8 cellular contexts compared by ENCODE assay signal in genomic region chr4:177441803-177442622, GRCh38. TPM values are rescaled to one million over a fixed set of nuclear protein-coding genes. Genes with fewer than 3 reads are reported as not detected.
DNase-seq lines count a peak whose midpoint lies in the region; ATAC-seq and TF ChIP-seq lines count a peak whose summit lies in the region.

AGA (minus strand) TSS chr4:177442437; CDS start chr4:177442375, 62 bp downstream.

- no peaks in the 10 kb centered on the region for H3K9me3 ChIP-seq in ES-I3 (ENCODE audit: control insufficient read depth, insufficient read depth, low read length)
- no peaks in the 10 kb centered on the region for H3K9me3 ChIP-seq in SJCRH30 (replicated peaks)
- H3K9me3 ChIP-seq in neuron (ENCODE audit: low read length): no peaks in the 10 kb centered on the region
- no peaks in the 10 kb centered on the region for H3K9me3 ChIP-seq in subcutaneous abdominal adipose tissue (ENCODE audit: control insufficient read depth in 5 of 5, low read length in 5 of 5)

- H3K9ac ChIP-seq in ES-I3 (ENCODE audit: low read depth, low read length) (peak within 1 kb of the TSS; percentile 87), subcutaneous abdominal adipose tissue (ENCODE audit: low read length in 5 of 5) (peak within 1 kb of the TSS; percentile 74 to 91 (median 89))

- DNase-seq in H7: peak; percentile 92
- peak; percentile 93 for DNase-seq in M059J (ENCODE audit: low read depth)
- DNase-seq in SJCRH30: peak; percentile 88
- DNase-seq in activated naive CD4-positive, alpha-beta T cell (lab: John Stamatoyannopoulos, UW): peak; percentile 83 to 92 (median 87)
- peak; percentile 82 to 92 for DNase-seq in foreskin keratinocyte

- H3K4me3 ChIP-seq in H7 (ENCODE audit: insufficient read depth, low read depth, low read length) (peak within 1 kb of the TSS; percentile 82), SJCRH30 (peak within 1 kb of the TSS; percentile 69), neuron (ENCODE audit: low read length) (peak within 1 kb of the TSS; percentile 89), subcutaneous abdominal adipose tissue (ENCODE audit: low read depth in 1 of 5, low read length in 5 of 5) (peak within 1 kb of the TSS; percentile 79 to 96 (median 95))

- H3K27me3 ChIP-seq in H7 (ENCODE audit: control insufficient read depth, insufficient read depth, low read length) (no peaks in the 10 kb centered on the region), SJCRH30 (no peaks in the 10 kb centered on the region), foreskin keratinocyte (no peaks in the 10 kb centered on the region), neuron (ENCODE audit: insufficient read depth, low read length) (no peaks in the 10 kb centered on the region), subcutaneous abdominal adipose tissue (ENCODE audit: control insufficient read depth in 5 of 5, insufficient read depth in 4 of 5, low read length in 5 of 5) (no peaks in the 10 kb centered on the region)

- peak; percentile 97 for ATAC-seq in foreskin keratinocyte

- peaks cover 4% of the 10 kb centered on the region; the same call in 1 of the 2 replicates for H3K4me1 ChIP-seq in ES-I3 (ENCODE audit: insufficient read depth, low read length)
- H3K4me1 ChIP-seq in SJCRH30: no peaks in the 10 kb centered on the region; the same call in 1 of the 2 replicates
- H3K4me1 ChIP-seq in foreskin keratinocyte: no peaks in the 10 kb centered on the region
- H3K4me1 ChIP-seq in neuron (ENCODE audit: insufficient read depth, low read length): peaks cover 11% of the 10 kb centered on the region
- H3K4me1 ChIP-seq in subcutaneous abdominal adipose tissue (ENCODE audit: control insufficient read depth in 5 of 5, insufficient read depth in 5 of 5, low read length in 5 of 5): peaks cover 0 to 18% (median 16%) of the 10 kb centered on the region in 5 donors

- peak within 1 kb of the TSS; percentile 84 for H2AFZ ChIP-seq in neuron (ENCODE audit: low read depth, low read length)

- no peaks in the 10 kb centered on the region for H3K36me3 ChIP-seq in ES-I3 (ENCODE audit: insufficient read depth, low read length)
- H3K36me3 ChIP-seq in H7 (replicated peaks; ENCODE audit: control insufficient read depth, insufficient read depth, low read length): no peaks in the 10 kb centered on the region; the same call in 1 of the 2 replicates
- H3K36me3 ChIP-seq in SJCRH30: no peaks in the 10 kb centered on the region
- no peaks in the 10 kb centered on the region for H3K36me3 ChIP-seq in neuron (ENCODE audit: insufficient read depth, low read length)
- H3K36me3 ChIP-seq in subcutaneous abdominal adipose tissue (ENCODE audit: control insufficient read depth in 5 of 5, insufficient read depth in 5 of 5, low read length in 5 of 5): peaks cover 6 to 14% (median 7%) of the 10 kb centered on the region in 5 donors

- H3K27ac ChIP-seq in SJCRH30 (peak within 1 kb of the TSS; percentile 88), foreskin keratinocyte (peak within 1 kb of the TSS; percentile 97), subcutaneous abdominal adipose tissue (ENCODE audit: low read depth, low read length) (peak within 1 kb of the TSS; percentile 98)

- peak; percentile 16 for TF ChIP-seq CTCF in foreskin keratinocyte (conservative IDR thresholded peaks at IDR 0.05)

RNA-seq across cellular contexts. Expression of gene AGA, which starts in this region (rescaled TPM):
- 23.7 and 30.8 TPM in 2 replicates for total RNA-seq in H7 (2014; rRNA removed; shearing (Covaris generic))
- total RNA-seq in M059J (2014; rRNA removed; shearing (Covaris generic)): 25.3 and 38.6 TPM in 2 replicates
- 1.5 and 1.9 TPM in 2 replicates for total RNA-seq in SJCRH30 (2014; rRNA removed; shearing (Covaris generic))
- total RNA-seq in foreskin keratinocyte: 12.0 and 16.5 TPM in 2 replicates
- polyA plus RNA-seq in foreskin keratinocyte: 6.5 and 8.9 TPM in 2 replicates

Comparison
In these comparisons a context has a peak if more than half of its experiments do, and no peak if none do; other contexts are left out.
1. Peak in every context shown above with its lines: DNase-seq, ATAC-seq, H3K4me3 ChIP-seq and H3K27ac ChIP-seq.